Comparison of ENCODE assay signal across 21 cellular contexts in the genomic region with DNA sequence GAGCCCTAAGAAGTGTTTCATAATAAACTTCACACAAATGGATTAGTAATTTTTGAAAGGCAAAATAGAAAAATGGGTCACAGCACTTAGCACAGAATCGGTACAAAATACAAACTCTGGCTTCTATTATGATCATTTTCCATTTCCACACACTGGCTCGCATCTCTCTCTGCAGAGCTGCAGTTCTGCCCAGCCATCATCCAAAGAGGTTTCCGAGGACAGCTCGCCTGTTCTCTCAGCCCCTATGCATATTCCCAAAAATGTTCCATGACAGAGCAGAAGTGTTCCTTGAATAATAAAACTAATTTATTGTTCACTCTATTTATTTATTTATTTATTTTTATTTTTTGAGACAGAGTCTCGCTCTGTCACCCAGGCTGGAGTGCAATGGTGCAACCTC.
DNase-seq lines count a peak whose midpoint lies in the region; TF ChIP-seq lines count a peak whose summit lies in the region.
"Had no signal": no experiment of that assay in that cellular context is flagged by ENCODE, and none has a peak within 500 bp of the region (broad histone marks: within the 10 kb centered on the region; RNA-seq: fewer than 3 reads in every experiment).

No MANE protein-coding gene starts in this region.

- no peak overlapping the region for H3K4ac ChIP-seq in H9 (ENCODE audit: low read depth, low read length)

- DNase-seq in MCF 10A (ENCODE audit: unreplicated experiment) = no peak
- DNase-seq in mammary epithelial cell = no peak
- DNase-seq in H9 = no peak
- DNase-seq in amniotic epithelial cell (ENCODE audit: low read depth) = peak; percentile 28
- no peak for DNase-seq in neural crest cell (ENCODE audit: low read depth, low spot score)
- DNase-seq in DMS79 treated with DMSO at 0.1 percent for 48 hours (lab: John Stamatoyannopoulos, UW) = no peak
- no peak for DNase-seq in NCI-H2081 treated with DMSO at 0.1 percent for 48 hours (lab: John Stamatoyannopoulos, UW)
- no peak for DNase-seq in effector CD8-positive, alpha-beta T cell (lab: John Stamatoyannopoulos, UW)
- DNase-seq: 8988T; AML-193; Caco-2; Calu3; CD4-positive, alpha-beta T cell; CD8-positive, alpha-beta T cell; DND-41; EL; GDM1 had no signal

- no peak overlapping the region for H2BK15ac ChIP-seq in H9 (ENCODE audit: low read depth, low read length)

- no peak overlapping the region for H3T11ph ChIP-seq in H9 (ENCODE audit: low read length)

- in situ Hi-C loops in mammary epithelial cell (cut with MboI; ENCODE audit: low sequenced_read_pairs in 2 of 2) = no loop called here

- H3K4me1 ChIP-seq in mammary epithelial cell (ENCODE audit: insufficient read depth, low read length) (peaks cover 18% of the 10 kb centered on the region), H9 (ENCODE audit: insufficient read depth, low read length) (peaks cover 6% of the 10 kb centered on the region; the same call in 1 of the 2 replicates)

- H2AFZ ChIP-seq in mammary epithelial cell (ENCODE audit: low read depth, low read length) = no peak overlapping the region
- no peak overlapping the region for H2AFZ ChIP-seq in H9 (ENCODE audit: low read length)

- dilution Hi-C loops in mammary epithelial cell (cut with HindIII; ENCODE audit: low sequenced_read_pairs) = no loop called here

- CTCF ChIA-PET in MCF 10A (lab: Yijun Ruan, JAX) = interaction anchor here (0.6 to 1.9 kb wide), 4 partner anchors 11 to 76 kb away, joined by 3 to 8 read pairs (median 4); no protein-coding TSS in a partner anchor
- CTCF ChIA-PET in mammary epithelial cell (lab: Charles Lee; ENCODE audit: low non-redundant PET) = no interaction called here

- H3K27ac ChIP-seq in mammary epithelial cell (ENCODE audit: insufficient read depth, low read depth, low read length) (no peak overlapping the region), H9 (ENCODE audit: insufficient read length, low read depth, low read length) (no peak overlapping the region)
- H3K27ac ChIP-seq: BLaER1 treated with 17β-estradiol and CSF1 and Interleukin-3, amounts not matched to agents 10 nM and 100 nM; C4-2B had no signal

- H3K4me3 Mint-ChIP-seq in MCF 10A (ENCODE audit: unreplicated experiment) (no peak overlapping the region), H9 (peak overlapping the region in 1 of 2 experiments; percentile 91; a peak in 2 of 5 replicates), neural crest cell (peak overlapping the region; percentile 88)
- H3K4me3 Mint-ChIP-seq: B cell; CD4-positive, alpha-beta T cell; CD8-positive, alpha-beta T cell had no signal

- H3K27ac Mint-ChIP-seq in MCF 10A (ENCODE audit: low read depth, unreplicated experiment) = peak overlapping the region; percentile 67
- H3K27ac Mint-ChIP-seq in H9 = peak overlapping the region; percentile 31 to 79 (median 78); a peak in 4 of 7 replicates
- H3K27ac Mint-ChIP-seq in neural crest cell (ENCODE audit: unreplicated experiment) = no peak overlapping the region
- H3K27ac Mint-ChIP-seq: B cell; CD4-positive, alpha-beta T cell; CD8-positive, alpha-beta T cell had no signal

- H4K91ac ChIP-seq in H9 (ENCODE audit: insufficient read length, low read depth, low read length) = no peak overlapping the region

- H2AK5ac ChIP-seq in H9 (ENCODE audit: insufficient read length, low read length) = no peak overlapping the region

- intact Hi-C loops in MCF 10A (cut with micrococcal nuclease) = no loop called here
- intact Hi-C loops in mammary epithelial cell (cut with micrococcal nuclease) = no loop called here

- H2BK120ac ChIP-seq in H9 (ENCODE audit: low read depth, low read length, poor library complexity, severe bottlenecking) = no peak overlapping the region

- no peak overlapping the region for H3K4me2 ChIP-seq in mammary epithelial cell (ENCODE audit: insufficient read depth, low read depth, low read length)
- H3K4me2 ChIP-seq in H9 (ENCODE audit: insufficient read depth, insufficient read length, low read length) = peak overlapping the region; percentile 6
- H3K4me2 ChIP-seq: BLaER1 treated with 17β-estradiol and CSF1 and Interleukin-3, amounts not matched to agents 10 nM and 100 nM had no signal

- H3K56ac ChIP-seq in H9 (ENCODE audit: insufficient read length, low read depth, low read length) = no peak overlapping the region

- 98% methylated on average over 5 of the region's 5 CpGs for WGBS in mammary epithelial cell (ENCODE audit: low coverage, missing lambda C conversion rate)
- WGBS in H9 (ENCODE audit: extremely low coverage, insufficient read length, low lambda C conversion rate) = no CpG with 5 or more reads among the region's 5 CpGs

- H3K9me3 Mint-ChIP-seq in MCF 10A (ENCODE audit: unreplicated experiment) (no peaks in the 10 kb centered on the region), H9 (peaks cover 21% of the 10 kb centered on the region in 2 experiments), neural crest cell (peaks cover 10% of the 10 kb centered on the region)

- no peaks in the 10 kb centered on the region for H3K36me3 ChIP-seq in mammary epithelial cell (ENCODE audit: insufficient read depth, low read length)
- H3K36me3 ChIP-seq: BLaER1 treated with 17β-estradiol and CSF1 and Interleukin-3, amounts not matched to agents 10 nM and 100 nM had no signal

- H2BK12ac ChIP-seq in H9 (ENCODE audit: insufficient read length, low read depth, low read length) = no peak overlapping the region

- no peak overlapping the region for H2BK20ac ChIP-seq in H9 (ENCODE audit: low read depth, low read length, poor library complexity, severe bottlenecking)

- no peak overlapping the region for H3K4me3 ChIP-seq in mammary epithelial cell (replicated peaks in 1 of 3; ENCODE audit: insufficient read depth in 1 of 3, low read depth in 2 of 3, low read length in 3 of 3)
- H3K4me3 ChIP-seq: BLaER1 treated with 17β-estradiol and CSF1 and Interleukin-3, amounts not matched to agents 10 nM and 100 nM; GM12878 had no signal

- no peak overlapping the region for H3K18ac ChIP-seq in H9 (ENCODE audit: insufficient read length, low read depth, low read length)

- H3K9me3 ChIP-seq in mammary epithelial cell (replicated peaks; ENCODE audit: insufficient read depth, low read length) (peaks cover 4% of the 10 kb centered on the region), H9 (ENCODE audit: control insufficient read depth, low read depth, low read length) (no peaks in the 10 kb centered on the region)

- H4K5ac ChIP-seq in H9 (ENCODE audit: insufficient read length, low read depth, low read length) = no peak overlapping the region

- H3K36me3 Mint-ChIP-seq in MCF 10A (ENCODE audit: insufficient read depth, unreplicated experiment) = peaks cover 5% of the 10 kb centered on the region
- H3K36me3 Mint-ChIP-seq in H9 (ENCODE audit: insufficient read depth in 1 of 3, low read depth in 3 of 3) = peaks cover 27 to 61% (median 39%) of the 10 kb centered on the region in 3 experiments
- H3K36me3 Mint-ChIP-seq in neural crest cell (ENCODE audit: low read depth) = peaks cover 35% of the 10 kb centered on the region
- H3K36me3 Mint-ChIP-seq: CD8-positive, alpha-beta T cell had no signal

- no peaks in the 10 kb centered on the region for H3K27me3 Mint-ChIP-seq in MCF 10A (ENCODE audit: insufficient read depth, unreplicated experiment)
- no peaks in the 10 kb centered on the region for H3K27me3 Mint-ChIP-seq in H9 (ENCODE audit: low read depth)
- no peaks in the 10 kb centered on the region for H3K27me3 Mint-ChIP-seq in neural crest cell (ENCODE audit: low read depth)
- H3K27me3 Mint-ChIP-seq: B cell had no signal

- no peak overlapping the region for H3K9ac ChIP-seq in mammary epithelial cell (ENCODE audit: insufficient read depth, low read length)
- no peak overlapping the region for H3K9ac ChIP-seq in H9 (ENCODE audit: extremely low read depth, insufficient read length, low read length)
- H3K9ac ChIP-seq: BLaER1 treated with 17β-estradiol and CSF1 and Interleukin-3, amounts not matched to agents 10 nM and 100 nM had no signal

- H3K4me1 Mint-ChIP-seq in MCF 10A (ENCODE audit: insufficient read depth, unreplicated experiment) = peaks cover 30% of the 10 kb centered on the region
- H3K4me1 Mint-ChIP-seq in H9 = peaks cover 42 to 53% of the 10 kb centered on the region in 2 experiments
- peaks cover 60% of the 10 kb centered on the region for H3K4me1 Mint-ChIP-seq in neural crest cell
- H3K4me1 Mint-ChIP-seq: B cell had no signal

- peaks cover 8% of the 10 kb centered on the region for H3K23me2 ChIP-seq in H9 (ENCODE audit: insufficient read length, low read depth, low read length, poor library complexity, severe bottlenecking)

- POLR2A ChIA-PET in MCF 10A (lab: Yijun Ruan, JAX) = no interaction called here

- no peak overlapping the region for H4K8ac ChIP-seq in H9 (replicated peaks; ENCODE audit: insufficient read length, low read depth, low read length)

- TF ChIP-seq CTCF in MCF 10A (IDR thresholded peaks at IDR 0.05; ENCODE audit: unreplicated experiment) (no peak), mammary epithelial cell (conservative IDR thresholded peaks at IDR 0.05 in 1 of 2, IDR thresholded peaks at IDR 0.05 in 1 of 2; ENCODE audit: extremely low read depth in 1 of 2, insufficient read depth in 1 of 2, low read depth in 1 of 2, low read length in 2 of 2) (no peak), H9 (conservative IDR thresholded peaks at IDR 0.05) (no peak), neural crest cell (conservative IDR thresholded peaks at IDR 0.05) (no peak)

- no peaks in the 10 kb centered on the region for H3K79me2 ChIP-seq in mammary epithelial cell (ENCODE audit: insufficient read depth, low read length)
- H3K79me2 ChIP-seq in H9 (ENCODE audit: insufficient read depth, low read length) = peaks cover 14% of the 10 kb centered on the region; the same call in 1 of the 2 replicates

- peaks cover 2% of the 10 kb centered on the region for H3K79me1 ChIP-seq in H9 (ENCODE audit: insufficient read depth, low read depth, low read length, poor library complexity, severe bottlenecking)

- H4K20me1 ChIP-seq in mammary epithelial cell (ENCODE audit: insufficient read depth, low read length) = no peaks in the 10 kb centered on the region
- H4K20me1 ChIP-seq in H9 (ENCODE audit: control insufficient read depth, insufficient read depth, insufficient read length) = no peaks in the 10 kb centered on the region
- H4K20me1 ChIP-seq: BLaER1 treated with 17β-estradiol and CSF1 and Interleukin-3, amounts not matched to agents 10 nM and 100 nM had no signal

- H3K23ac ChIP-seq in H9 (ENCODE audit: insufficient read length, low read depth, low read length) = no peak overlapping the region

- BruUV-seq in MCF 10A (replicated peaks; lab: Mats Ljungman, UMichigan) (no TSS peak), mammary epithelial cell (replicated peaks; lab: Mats Ljungman, UMichigan) (no TSS peak)

- H3K27me3 ChIP-seq in mammary epithelial cell (ENCODE audit: insufficient read depth, low read length) (no peaks in the 10 kb centered on the region), H9 (ENCODE audit: insufficient read depth, low read length) (no peaks in the 10 kb centered on the region)
- H3K27me3 ChIP-seq: BLaER1 treated with 17β-estradiol and CSF1 and Interleukin-3, amounts not matched to agents 10 nM and 100 nM had no signal

- H2BK5ac ChIP-seq in H9 (ENCODE audit: insufficient read length, low read length) = no peak overlapping the region

- H3K14ac ChIP-seq in H9 (ENCODE audit: insufficient read depth, low read length) = no peak overlapping the region
